8 cellular contexts compared by ENCODE assay signal in genomic region chr17:44557653-44558285, GRCh38. TPM values are rescaled to one million over a fixed set of nuclear protein-coding genes. Genes with fewer than 3 reads are reported as not detected.
DNase-seq lines count a peak whose midpoint lies in the region; ATAC-seq and TF ChIP-seq lines count a peak whose summit lies in the region.

No MANE protein-coding gene starts in this region.

- H3K27me3 ChIP-seq in esophagus squamous epithelium, result peaks cover 0 to 74% (median 0%) of the 10 kb centered on the region in 4 donors

- TF ChIP-seq POLR2A in esophagus squamous epithelium (IDR thresholded peaks at IDR 0.05), result no peak

- H3K9me3 ChIP-seq in esophagus squamous epithelium, result no peaks in the 10 kb centered on the region

- H3K27ac ChIP-seq in esophagus squamous epithelium, result peak overlapping the region in 3 of 4 donors; percentile 17 to 85 (median 78)

- peak overlapping the region; percentile 76 for H3K4me3 Mint-ChIP-seq in activated CD8-positive, alpha-beta T cell treated with anti-CD3 and anti-CD28 coated beads, Interleukin-2, amount 10 ng/mL, durations not matched to agents 7 days and 5 days
- peak overlapping the region; percentile 98 for H3K4me3 Mint-ChIP-seq in nephron progenitor cell

- H3K9me3 Mint-ChIP-seq in activated CD8-positive, alpha-beta T cell treated with anti-CD3 and anti-CD28 coated beads, Interleukin-2, amount 10 ng/mL, durations not matched to agents 7 days and 5 days (ENCODE audit: insufficient read depth), result no peaks in the 10 kb centered on the region
- peaks cover 7% of the 10 kb centered on the region for H3K9me3 Mint-ChIP-seq in nephron progenitor cell

- CTCF ChIA-PET in activated CD8-positive, alpha-beta T cell treated with anti-CD3 and anti-CD28 coated beads, Interleukin-2, amount 10 ng/mL, durations not matched to agents 7 days and 5 days (lab: Charles Lee), result interaction anchor here (1.3 to 1.9 kb wide), 2 partner anchors 9 to 24 kb away, joined by 4 to 5 read pairs; no protein-coding TSS in a partner anchor

- H3K4me1 Mint-ChIP-seq in activated CD8-positive, alpha-beta T cell treated with anti-CD3 and anti-CD28 coated beads, Interleukin-2, amount 10 ng/mL, durations not matched to agents 7 days and 5 days (ENCODE audit: low read depth), result peaks cover 26% of the 10 kb centered on the region
- peaks cover 66% of the 10 kb centered on the region for H3K4me1 Mint-ChIP-seq in nephron progenitor cell

- peaks cover 6 to 41% (median 11%) of the 10 kb centered on the region in 3 donors for H3K4me1 ChIP-seq in esophagus squamous epithelium

- no CpG with 5 or more reads among the region's 69 CpGs for WGBS in esophagus squamous epithelium, 2 donors

- H3K27ac Mint-ChIP-seq in activated CD8-positive, alpha-beta T cell treated with anti-CD3 and anti-CD28 coated beads, Interleukin-2, amount 10 ng/mL, durations not matched to agents 7 days and 5 days, result peak overlapping the region; percentile 18
- H3K27ac Mint-ChIP-seq in nephron progenitor cell, result peak overlapping the region; percentile 99

- ATAC-seq in activated CD8-positive, alpha-beta T cell treated with anti-CD3 and anti-CD28 coated beads, Interleukin-2, amount 10 ng/mL, durations not matched to agents 7 days and 5 days, result peak; percentile 53
- ATAC-seq in HG03457 (IDR thresholded peaks at IDR 0.05; ENCODE audit: unreplicated experiment), result no peak

- peak overlapping the region; percentile 76 for H3K4me3 ChIP-seq in Jurkat, Clone E6-1 (ENCODE audit: low read length)
- H3K4me3 ChIP-seq in esophagus squamous epithelium, result peak overlapping the region; percentile 35 to 82 (median 56)

- DNase-seq in DMS79 treated with DMSO at 0.1 percent for 48 hours (lab: John Stamatoyannopoulos, UW), result peak; percentile 27
- no peak for DNase-seq in Jurkat, Clone E6-1 (ENCODE audit: low read depth, low spot score)
- peak; percentile 47 for DNase-seq in activated CD8-positive, alpha-beta T cell treated with anti-CD3 and anti-CD28 coated beads, Interleukin-2, amount 10 ng/mL, durations not matched to agents 7 days and 5 days
- no peak for DNase-seq in esophagus squamous epithelium (lab: John Stamatoyannopoulos, UW)
- peak; percentile 68 for DNase-seq in nephron progenitor cell
- DNase-seq in OCI-M2 (lab: John Stamatoyannopoulos, UW; ENCODE audit: unreplicated experiment), result no peak
- no peak for DNase-seq in SIG-M5 (lab: John Stamatoyannopoulos, UW)

- H3K36me3 ChIP-seq in esophagus squamous epithelium, result no peaks in the 10 kb centered on the region

- intact Hi-C loops in esophagus squamous epithelium (cut with DNase I), result no loop called here

- peaks cover 8% of the 10 kb centered on the region for H3K36me3 Mint-ChIP-seq in activated CD8-positive, alpha-beta T cell treated with anti-CD3 and anti-CD28 coated beads, Interleukin-2, amount 10 ng/mL, durations not matched to agents 7 days and 5 days (ENCODE audit: low read depth)
- peaks cover 37% of the 10 kb centered on the region for H3K36me3 Mint-ChIP-seq in nephron progenitor cell (ENCODE audit: low read depth)

- TF ChIP-seq CTCF in esophagus squamous epithelium (IDR thresholded peaks at IDR 0.05) (no peak), nephron progenitor cell (IDR thresholded peaks at IDR 0.05) (no peak)

- POLR2A ChIA-PET in activated CD8-positive, alpha-beta T cell treated with anti-CD3 and anti-CD28 coated beads, Interleukin-2, amount 10 ng/mL, durations not matched to agents 7 days and 5 days (lab: Charles Lee), result no interaction called here

- H3K27me3 Mint-ChIP-seq in activated CD8-positive, alpha-beta T cell treated with anti-CD3 and anti-CD28 coated beads, Interleukin-2, amount 10 ng/mL, durations not matched to agents 7 days and 5 days (ENCODE audit: low read depth), result peaks cover 67% of the 10 kb centered on the region
- no peaks in the 10 kb centered on the region for H3K27me3 Mint-ChIP-seq in nephron progenitor cell (ENCODE audit: low read depth, poor library complexity)

RNA-seq across cellular contexts. Expression of gene FZD2, which starts 0.5 kb away (rescaled TPM):
- polyA plus RNA-seq in Jurkat, Clone E6-1 (2012; ENCODE audit: insufficient read depth, insufficient read length), result 8.6 TPM
- under 1 TPM; 0.26 to 0.29 TPM for total RNA-seq in activated CD8-positive, alpha-beta T cell treated with anti-CD3 and anti-CD28 coated beads, Interleukin-2, amount 10 ng/mL, durations not matched to agents 7 days and 5 days
- 1 to 10 TPM in 2 of 4 donors, under 1 TPM in 1, not detected in 1; 0.26 to 1.5 (median 1.3) TPM for total RNA-seq in esophagus squamous epithelium

RNA-seq across cellular contexts. Expression of gene GPATCH8, which starts 54.6 kb away (rescaled TPM):
- polyA plus RNA-seq in Jurkat, Clone E6-1 (2012; ENCODE audit: insufficient read depth, insufficient read length), result 25.8 TPM
- 10 to 100 TPM; 45.7 to 45.8 TPM for total RNA-seq in activated CD8-positive, alpha-beta T cell treated with anti-CD3 and anti-CD28 coated beads, Interleukin-2, amount 10 ng/mL, durations not matched to agents 7 days and 5 days
- total RNA-seq in esophagus squamous epithelium, result 10 to 100 TPM; 15.3 to 35.5 (median 24.9) TPM

Comparison
In these comparisons a context has a peak if more than half of its experiments do, and no peak if none do; other contexts are left out.
1. DNase-seq: peak in DMS79 treated with DMSO at 0.1 percent for 48 hours (single experiment), activated CD8-positive, alpha-beta T cell treated with anti-CD3 and anti-CD28 coated beads, Interleukin-2, amount 10 ng/mL, durations not matched to agents 7 days and 5 days (single experiment) and nephron progenitor cell (single experiment); none in Jurkat, Clone E6-1 (single experiment), esophagus squamous epithelium (single experiment), OCI-M2 (single experiment) and SIG-M5 (single experiment).